12 cellular contexts compared by ENCODE assay signal in the genomic region with DNA sequence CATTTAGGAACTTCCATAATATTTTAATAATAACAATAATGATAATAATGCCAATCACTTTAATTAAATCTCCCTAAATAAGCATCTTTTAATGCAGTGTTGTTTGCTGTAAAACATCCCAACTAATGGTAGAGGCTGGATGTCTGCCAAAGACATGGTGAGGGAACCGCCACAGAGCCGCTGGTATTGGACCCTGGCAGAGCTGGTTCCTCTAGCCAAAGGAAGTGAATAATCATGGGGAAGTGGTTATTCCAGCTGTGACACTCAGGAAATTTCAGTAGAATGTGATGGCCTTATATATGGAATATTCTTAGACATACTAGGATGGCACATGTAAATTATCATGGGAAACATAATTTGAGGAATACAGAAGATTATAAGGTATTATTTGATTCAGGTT.
DNase-seq lines count a peak whose midpoint lies in the region; ATAC-seq and TF ChIP-seq lines count a peak whose summit lies in the region.
"Had no signal": no experiment of that assay in that cellular context is flagged by ENCODE, and none has a peak within 500 bp of the region (broad histone marks: within the 10 kb centered on the region; RNA-seq: fewer than 3 reads in every experiment).

No MANE protein-coding gene starts in this region.

- H3K36me3 Mint-ChIP-seq in immature natural killer cell = peaks cover 3 to 11% (median 3%) of the 10 kb centered on the region in 3 donors

- no peaks in the 10 kb centered on the region for H3K36me3 ChIP-seq in sigmoid colon
- H3K36me3 ChIP-seq: brain microvascular endothelial cell had no signal

- DNase-seq in DMS79 treated with DMSO at 0.1 percent for 48 hours (lab: John Stamatoyannopoulos, UW) (peak; percentile 30), DMS79 (lab: John Stamatoyannopoulos, UW) (no peak), MV-4-11 (lab: John Stamatoyannopoulos, UW) (peak; percentile 66), dermis microvascular lymphatic vessel endothelial cell (ENCODE audit: low read depth in 2 of 2) (peak; percentile 23 to 62), sigmoid colon (no peak), immature natural killer cell (no peak)
- DNase-seq: activated CD4-positive, alpha-beta T cell treated with anti-CD3 and anti-CD28 coated beads, Interleukin-2, amount 50 U/mL, for 48 hours; activated gamma-delta T cell treated with Interleukin-2 at 50 U/mL for 16 hours; brain microvascular endothelial cell had no signal

- peaks cover 10 to 18% of the 10 kb centered on the region in 2 donors for H3K4me1 Mint-ChIP-seq in immature natural killer cell

- intact Hi-C loops in sigmoid colon (cut with DNase I) = no loop called here

- TF ChIP-seq CTCF in sigmoid colon (IDR thresholded peaks at IDR 0.05) = no peak

- peak overlapping the region; percentile 67 to 82 (median 75) for H3K27ac ChIP-seq in sigmoid colon
- H3K27ac ChIP-seq: 22Rv1, brain microvascular endothelial cell had no signal

- WGBS in sigmoid colon, 2 donors = 63 to 76% methylated on average over 2 of the region's 2 CpGs

- H3K9me3 ChIP-seq in sigmoid colon = no peaks in the 10 kb centered on the region

- no peak overlapping the region for H3K27ac Mint-ChIP-seq in immature natural killer cell

- no peak for TF ChIP-seq EP300 in sigmoid colon (IDR thresholded peaks at IDR 0.05)

- no peaks in the 10 kb centered on the region for H3K9me3 Mint-ChIP-seq in immature natural killer cell

- peaks cover 0 to 44% (median 39%) of the 10 kb centered on the region in 4 donors for H3K4me1 ChIP-seq in sigmoid colon

- no peak for ATAC-seq in HG02588 (IDR thresholded peaks at IDR 0.05; ENCODE audit: unreplicated experiment)
- no peak for ATAC-seq in GM19023 (IDR thresholded peaks at IDR 0.05; ENCODE audit: unreplicated experiment)

- no peaks in the 10 kb centered on the region for H3K27me3 ChIP-seq in sigmoid colon
- H3K27me3 ChIP-seq: brain microvascular endothelial cell had no signal

- no peak overlapping the region for H3K4me3 Mint-ChIP-seq in immature natural killer cell

- H3K4me3 ChIP-seq in sigmoid colon = no peak overlapping the region

- TF ChIP-seq POLR2A in sigmoid colon (IDR thresholded peaks at IDR 0.05) = no peak

- peaks cover 0 to 2% (median 1%) of the 10 kb centered on the region in 3 donors for H3K27me3 Mint-ChIP-seq in immature natural killer cell (ENCODE audit: low read depth in 3 of 3)

Comparison
In these comparisons a context has a peak if more than half of its experiments do, and no peak if none do; other contexts are left out.
1. DNase-seq: peak in DMS79 treated with DMSO at 0.1 percent for 48 hours (single experiment), MV-4-11 (single experiment) and dermis microvascular lymphatic vessel endothelial cell (2 of 2); none in DMS79 (single experiment), sigmoid colon (single experiment) and immature natural killer cell (0 of 3).